ENCODE assay signal across 1 cellular context in the genomic region with DNA sequence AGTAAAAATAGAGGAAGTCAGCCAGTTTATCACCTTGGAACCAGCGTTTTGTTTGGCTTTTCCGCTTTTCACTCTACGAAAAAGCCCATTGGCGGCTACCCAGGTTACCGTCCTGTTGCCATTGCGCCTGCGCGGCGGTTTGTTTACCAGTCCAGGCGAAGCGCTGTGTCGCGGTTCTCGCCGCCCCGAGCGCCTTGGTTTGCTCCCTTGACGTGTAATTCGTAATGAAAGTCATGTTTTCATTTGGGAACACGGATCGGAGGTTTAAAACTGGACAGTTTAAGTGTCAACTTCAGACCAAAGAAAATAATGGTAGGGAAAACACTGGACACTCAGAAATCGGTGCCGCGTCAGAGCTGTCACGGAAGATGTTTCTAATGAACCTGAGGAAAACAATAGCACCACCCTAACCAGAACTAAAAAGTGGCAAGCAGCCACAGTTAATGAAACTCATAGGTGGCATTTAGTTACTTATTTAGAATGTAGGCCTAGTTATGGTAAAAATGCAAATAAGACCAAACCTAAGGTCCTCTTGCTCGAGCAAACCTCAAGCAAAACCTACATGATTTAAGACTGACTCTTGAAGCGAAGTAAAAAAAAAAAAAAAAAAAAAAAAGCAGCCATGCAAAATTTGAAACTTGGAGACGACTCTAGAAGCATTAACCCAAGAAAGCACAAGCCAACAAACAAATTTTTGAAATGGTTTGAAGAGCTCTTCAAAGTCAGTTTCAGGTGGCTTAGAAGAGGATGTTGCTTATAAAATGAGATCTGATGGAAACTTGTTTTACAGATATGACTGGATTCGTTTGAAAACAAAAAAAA.
TF ChIP-seq lines count a peak whose summit lies in the region.

No MANE protein-coding gene starts in this region.

TF ChIP-seq in HCT116, 20 proteins besides CTCF, POLR2A, EP300 and RAD21 (continued from another document):
- TF ChIP-seq, protein P1, sequence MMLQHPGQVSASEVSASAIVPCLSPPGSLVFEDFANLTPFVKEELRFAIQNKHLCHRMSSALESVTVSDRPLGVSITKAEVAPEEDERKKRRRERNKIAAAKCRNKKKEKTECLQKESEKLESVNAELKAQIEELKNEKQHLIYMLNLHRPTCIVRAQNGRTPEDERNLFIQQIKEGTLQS (IDR thresholded peaks at IDR 0.05) = no peak
- TF ChIP-seq CBX3 (IDR thresholded peaks at IDR 0.05; ENCODE audit: low read depth) = no peak
- no peak for TF ChIP-seq EGR1 (IDR thresholded peaks at IDR 0.05; ENCODE audit: low read depth)
- TF ChIP-seq, protein P2, sequence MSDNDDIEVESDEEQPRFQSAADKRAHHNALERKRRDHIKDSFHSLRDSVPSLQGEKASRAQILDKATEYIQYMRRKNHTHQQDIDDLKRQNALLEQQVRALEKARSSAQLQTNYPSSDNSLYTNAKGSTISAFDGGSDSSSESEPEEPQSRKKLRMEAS (IDR thresholded peaks at IDR 0.05) = 0 out of 2 replicates have a peak, but pooled peaks have one; percentile 18
- TF ChIP-seq, protein P3, sequence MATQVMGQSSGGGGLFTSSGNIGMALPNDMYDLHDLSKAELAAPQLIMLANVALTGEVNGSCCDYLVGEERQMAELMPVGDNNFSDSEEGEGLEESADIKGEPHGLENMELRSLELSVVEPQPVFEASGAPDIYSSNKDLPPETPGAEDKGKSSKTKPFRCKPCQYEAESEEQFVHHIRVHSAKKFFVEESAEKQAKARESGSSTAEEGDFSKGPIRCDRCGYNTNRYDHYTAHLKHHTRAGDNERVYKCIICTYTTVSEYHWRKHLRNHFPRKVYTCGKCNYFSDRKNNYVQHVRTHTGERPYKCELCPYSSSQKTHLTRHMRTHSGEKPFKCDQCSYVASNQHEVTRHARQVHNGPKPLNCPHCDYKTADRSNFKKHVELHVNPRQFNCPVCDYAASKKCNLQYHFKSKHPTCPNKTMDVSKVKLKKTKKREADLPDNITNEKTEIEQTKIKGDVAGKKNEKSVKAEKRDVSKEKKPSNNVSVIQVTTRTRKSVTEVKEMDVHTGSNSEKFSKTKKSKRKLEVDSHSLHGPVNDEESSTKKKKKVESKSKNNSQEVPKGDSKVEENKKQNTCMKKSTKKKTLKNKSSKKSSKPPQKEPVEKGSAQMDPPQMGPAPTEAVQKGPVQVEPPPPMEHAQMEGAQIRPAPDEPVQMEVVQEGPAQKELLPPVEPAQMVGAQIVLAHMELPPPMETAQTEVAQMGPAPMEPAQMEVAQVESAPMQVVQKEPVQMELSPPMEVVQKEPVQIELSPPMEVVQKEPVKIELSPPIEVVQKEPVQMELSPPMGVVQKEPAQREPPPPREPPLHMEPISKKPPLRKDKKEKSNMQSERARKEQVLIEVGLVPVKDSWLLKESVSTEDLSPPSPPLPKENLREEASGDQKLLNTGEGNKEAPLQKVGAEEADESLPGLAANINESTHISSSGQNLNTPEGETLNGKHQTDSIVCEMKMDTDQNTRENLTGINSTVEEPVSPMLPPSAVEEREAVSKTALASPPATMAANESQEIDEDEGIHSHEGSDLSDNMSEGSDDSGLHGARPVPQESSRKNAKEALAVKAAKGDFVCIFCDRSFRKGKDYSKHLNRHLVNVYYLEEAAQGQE (IDR thresholded peaks at IDR 0.05; ENCODE audit: low read depth) = no peak
- no peak for TF ChIP-seq ELF1 (IDR thresholded peaks at IDR 0.05; ENCODE audit: borderline replicate concordance, low read depth)
